Comparison of ENCODE assay signal across 8 cellular contexts in the genomic region with DNA sequence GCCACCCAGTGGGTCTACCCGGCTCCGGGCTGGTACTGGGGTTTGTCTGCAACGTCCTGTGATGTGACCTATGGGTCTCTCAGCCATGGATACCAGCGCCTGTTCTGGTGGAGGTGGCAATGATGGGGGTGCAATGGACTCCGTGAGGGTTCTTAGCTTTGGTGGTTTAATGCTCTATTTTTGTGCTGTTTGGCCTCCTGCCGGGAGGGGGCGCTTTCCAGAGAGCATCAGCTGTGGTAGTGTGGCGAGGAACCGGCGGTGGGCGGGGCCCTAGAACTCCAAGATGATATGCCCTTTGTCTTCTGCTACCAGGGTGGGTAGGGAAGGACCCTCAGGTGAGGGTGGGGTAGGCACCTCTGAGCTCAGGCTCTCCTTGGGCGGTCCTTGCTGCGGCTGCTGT.
DNase-seq lines count a peak whose midpoint lies in the region; ATAC-seq, FAIRE-seq and TF ChIP-seq lines count a peak whose summit lies in the region.
"Not testable (repeated sequence)": the region's sequence is repeated elsewhere in the genome, so short reads cannot be mapped to it uniquely, and the experiment has no call there.

No MANE protein-coding gene starts in this region.

- not testable (repeated sequence) for H3K27me3 ChIP-seq in OCI-LY1 (ENCODE audit: insufficient read depth, low read length); Panc1 (ENCODE audit: control insufficient read depth, insufficient read depth, low read length); K562 (ENCODE audit: control insufficient read depth in 2 of 2, insufficient read depth in 2 of 2, low read length in 2 of 2); testis

- not testable (repeated sequence) for H3K9me1 ChIP-seq in K562 (ENCODE audit: control insufficient read depth, insufficient read depth, low read length)

- H3K4me2 ChIP-seq in OCI-LY1 (ENCODE audit: low read length); K562 (ENCODE audit: insufficient read depth, low read length): not testable (repeated sequence)

- H3K4me1 ChIP-seq in OCI-LY1 (ENCODE audit: insufficient read depth, low read length, severe bottlenecking): peaks cover 12% of the 10 kb centered on the region
- H3K4me1 ChIP-seq in Panc1 (ENCODE audit: control insufficient read depth, insufficient read depth, low read length); K562 (replicated peaks in 1 of 2; ENCODE audit: control insufficient read depth in 2 of 2, insufficient read depth in 2 of 2, low read length in 2 of 2): not testable (repeated sequence)
- H3K4me1 ChIP-seq in testis: peaks cover 12% of the 10 kb centered on the region

- CTCF ChIA-PET in Panc1 (lab: Charles Lee); K562 (lab: Yijun Ruan, JAX; ENCODE audit: low intra/inter-chr PET ratio): not testable (repeated sequence)

- TF ChIP-seq EP300 in K562 (IDR thresholded peaks at IDR 0.05; ENCODE audit: low read length): not testable (repeated sequence)

- TF ChIP-seq CTCF in OCI-LY1 (IDR thresholded peaks at IDR 0.05; ENCODE audit: low read length): peak; percentile 8; the same call in 1 of the 2 replicates
- TF ChIP-seq CTCF in Panc1 (IDR thresholded peaks at IDR 0.05): peak; percentile 16; the same call in 1 of the 2 replicates
- not testable (repeated sequence) for TF ChIP-seq CTCF in K562 (IDR thresholded peaks at IDR 0.05 in 2 of 3, conservative IDR thresholded peaks at IDR 0.05 in 1 of 3; ENCODE audit: insufficient read depth in 2 of 3, low read depth in 1 of 3, low read length in 3 of 3)
- TF ChIP-seq CTCF in testis (IDR thresholded peaks at IDR 0.05): peak in 1 of 3 experiments; percentile 24

- not testable (repeated sequence) for H3K79me2 ChIP-seq in OCI-LY1 (ENCODE audit: insufficient read depth, low read length); K562 (ENCODE audit: control insufficient read depth, insufficient read depth, low read length)

- not testable (repeated sequence) for TF ChIP-seq RAD21 in K562 (CRISPR knock-in tag; conservative IDR thresholded peaks at IDR 0.05 in 1 of 2, IDR thresholded peaks at IDR 0.05 in 1 of 2)

- not testable (repeated sequence) for H2AFZ ChIP-seq in OCI-LY1 (ENCODE audit: low read length); K562 (ENCODE audit: low read depth, low read length)

- H3K4me3 ChIP-seq in OCI-LY1 (ENCODE audit: low read depth, low read length, poor library complexity, severe bottlenecking); Panc1 (ENCODE audit: low read depth in 2 of 2, low read length in 2 of 2); K562: not testable (repeated sequence)
- peak overlapping the region in 1 of 2 donors; percentile 13 for H3K4me3 ChIP-seq in testis

- H3K9me2 ChIP-seq in OCI-LY1 (ENCODE audit: low read depth, low read length): not testable (repeated sequence)

- DNase-seq in A172 (ENCODE audit: low spot score) (peak; percentile 34), DMS53 (lab: John Stamatoyannopoulos, UW) (peak; percentile 65), testis (peak; percentile 74)
- DNase-seq in HTR-8/SVneo (ENCODE audit: insufficient read length, low spot score); Panc1 (ENCODE audit: low read depth, low spot score); K562 (ENCODE audit: extremely low read depth in 1 of 4, low spot score in 3 of 4): not testable (repeated sequence)

- H3K27ac ChIP-seq in OCI-LY1 (ENCODE audit: low read depth, low read length, poor library complexity, severe bottlenecking); Panc1 (ENCODE audit: low read length); K562 (ENCODE audit: extremely low read depth, low read depth, low read length); testis: not testable (repeated sequence)

- not testable (repeated sequence) for ATAC-seq in Panc1, K562
- peak; percentile 47 for ATAC-seq in SK-N-SH treated with all-trans-retinoic acid at 6 μM for 48 hours

- in situ Hi-C loops in Panc1 (cut with HindIII; ENCODE audit: low pct_unique_long_range_greater_than_20kb, low sequenced_read_pairs); K562 (cut with MboI): not testable (repeated sequence)

- H3F3A ChIP-seq in OCI-LY1 (ENCODE audit: insufficient read depth, low read length): not testable (repeated sequence)

- not testable (repeated sequence) for TF ChIP-seq POLR2A in K562 (conservative IDR thresholded peaks at IDR 0.05); testis (IDR thresholded peaks at IDR 0.05)

- not testable (repeated sequence) for H3K36me3 ChIP-seq in OCI-LY1 (ENCODE audit: insufficient read depth, low read length); Panc1 (ENCODE audit: control insufficient read depth, insufficient read depth, low read length); K562 (ENCODE audit: control insufficient read depth, insufficient read depth, low read length); testis (ENCODE audit: low read depth, missing control alignments)

- not testable (repeated sequence) for H3K9ac ChIP-seq in OCI-LY1 (ENCODE audit: low read length); K562 (ENCODE audit: insufficient read depth in 1 of 2, low read depth in 2 of 2, low read length in 2 of 2)

- H4K20me1 ChIP-seq in OCI-LY1 (ENCODE audit: insufficient read depth, low read length); K562 (replicated peaks; ENCODE audit: control insufficient read depth, insufficient read depth, low read length): not testable (repeated sequence)

- intact Hi-C loops in Panc1 (cut with micrococcal nuclease; ENCODE audit: unreplicated experiment); K562 (cut with micrococcal nuclease); testis (cut with DNase I; ENCODE audit: low total_unique reads): not testable (repeated sequence)

- peak; percentile 16 for FAIRE-seq in HTR-8/SVneo (lab: Jason Lieb, UNC)
- FAIRE-seq in K562 (lab: Jason Lieb, UNC): not testable (repeated sequence)

- POLR2A ChIA-PET in Panc1 (lab: Charles Lee); K562 (lab: Yijun Ruan, JAX): not testable (repeated sequence)

- 1% methylated on average over 10 of the region's 13 CpGs for WGBS in K562 (ENCODE audit: insufficient coverage, low coverage, missing lambda C conversion rate)
- 82 to 83% methylated on average over 4 to 11 of the region's 13 CpGs for WGBS in testis, 2 donors

- BruUV-seq in Panc1 (replicated peaks; lab: Mats Ljungman, UMichigan); K562 (replicated peaks; lab: Mats Ljungman, UMichigan): not testable (repeated sequence)

- H3K9me3 ChIP-seq in OCI-LY1 (ENCODE audit: low read length); Panc1 (ENCODE audit: control insufficient read depth, insufficient read depth, low read depth, low read length); K562 (replicated peaks; ENCODE audit: control insufficient read depth, insufficient read depth, low read depth, low read length); testis: not testable (repeated sequence)

TF ChIP-seq in K562, 482 proteins besides CTCF, POLR2A, EP300 and RAD21:
- TF ChIP-seq, protein P1, sequence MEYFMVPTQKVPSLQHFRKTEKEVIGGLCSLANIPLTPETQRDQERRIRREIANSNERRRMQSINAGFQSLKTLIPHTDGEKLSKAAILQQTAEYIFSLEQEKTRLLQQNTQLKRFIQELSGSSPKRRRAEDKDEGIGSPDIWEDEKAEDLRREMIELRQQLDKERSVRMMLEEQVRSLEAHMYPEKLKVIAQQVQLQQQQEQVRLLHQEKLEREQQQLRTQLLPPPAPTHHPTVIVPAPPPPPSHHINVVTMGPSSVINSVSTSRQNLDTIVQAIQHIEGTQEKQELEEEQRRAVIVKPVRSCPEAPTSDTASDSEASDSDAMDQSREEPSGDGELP (CRISPR knock-in tag; IDR thresholded peaks at IDR 0.05; ENCODE audit: borderline replicate concordance): peak; percentile 46; the same call in 1 of the 2 replicates
